ENCODE assay signal across 32 cellular contexts in genomic region chr16:25223964-25224363, GRCh38. TPM values are rescaled to one million over a fixed set of nuclear protein-coding genes. Genes with fewer than 3 reads are reported as not detected.
"Had no signal": no experiment of that assay in that cellular context is flagged by ENCODE, and none has a peak within 500 bp of the region (broad histone marks: within the 10 kb centered on the region; RNA-seq: fewer than 3 reads in every experiment).

No MANE protein-coding gene starts in this region.

- H3K27ac ChIP-seq: PC-9, RWPE1, SJCRH30, SK-N-MC had no signal

- H3K9me3 ChIP-seq: MG63, SJCRH30 had no signal

- DNase-seq: Kasumi-1, MG63, NCI-H1048, NCI-H1092 treated with DMSO at 0.1 percent for 48 hours, NCI-H1105 treated with DMSO at 0.1 percent for 48 hours, NCI-H1417, NCI-H1436, NCI-H146, NCI-H1694, NCI-H187, NCI-H1930, NCI-H2029 treated with DMSO at 0.1 percent for 48 hours, NCI-H2081 treated with DMSO at 0.1 percent for 48 hours, NCI-H2107, NCI-H2171, NCI-H226, NCI-H446 treated with DMSO at 0.1 percent for 48 hours, NCI-H510A, NCI-H524, NCI-H526 treated with DMSO at 0.1 percent for 48 hours, NCI-H774, PC-9, SHP77, SIG-M5, SJCRH30, T-cell had no signal

- H3K4me3 ChIP-seq: MG63, PC-9, SJCRH30, SK-N-MC had no signal

- H2AFZ ChIP-seq: PC-9 had no signal

- H3K36me3 ChIP-seq: MG63, SJCRH30 had no signal

- H3K27me3 ChIP-seq: MG63 had no signal

- H3K4me2 ChIP-seq: PC-9 had no signal

RNA-seq across cellular contexts. Expression of gene AQP8, which starts 7.2 kb away (rescaled TPM):
- total RNA-seq: OCI-LY7, PC-9, Right ventricle myocardium inferior, RPMI7951, SJCRH30, SK-MEL-5 had no signal
